ENCODE assay signal across 12 cellular contexts in genomic region chr4:151690164-151690856, GRCh38.
DNase-seq lines count a peak whose midpoint lies in the region; ATAC-seq and TF ChIP-seq lines count a peak whose summit lies in the region.
"Had no signal": no experiment of that assay in that cellular context is flagged by ENCODE, and none has a peak within 500 bp of the region (broad histone marks: within the 10 kb centered on the region; RNA-seq: fewer than 3 reads in every experiment).

No MANE protein-coding gene starts in this region.

- 38 to 61% (median 41%) methylated on average over 4 of the region's 4 CpGs for WGBS in heart left ventricle, 4 donors
- 63% methylated on average over 2 of the region's 4 CpGs; no CpG with 5 or more reads in 1 of the 2 experiments for WGBS in mesodermal cell (ENCODE audit: insufficient coverage in 2 of 2), 2 experiments

- H3K4me3 ChIP-seq in heart left ventricle (no peak overlapping the region), mesodermal cell (ENCODE audit: extremely low read depth, insufficient read depth, low read length, poor library complexity, severe bottlenecking) (no peak overlapping the region)
- H3K4me3 ChIP-seq: A549, transverse colon had no signal

- H3K4me1 ChIP-seq in heart left ventricle, result peaks cover 2 to 84% (median 57%) of the 10 kb centered on the region in 12 donors
- peaks cover 53% of the 10 kb centered on the region for H3K4me1 ChIP-seq in mesodermal cell (ENCODE audit: control insufficient read depth, insufficient read depth, low read length, poor library complexity, severe bottlenecking)
- H3K4me1 ChIP-seq: A549 had no signal

- H3K9me3 ChIP-seq in heart left ventricle (no peaks in the 10 kb centered on the region), mesodermal cell (ENCODE audit: control insufficient read depth, low read length) (no peaks in the 10 kb centered on the region)
- H3K9me3 ChIP-seq: A549, transverse colon had no signal

- no peak for TF ChIP-seq POLR2A in heart left ventricle (IDR thresholded peaks at IDR 0.05)

- H3K27me3 ChIP-seq in heart left ventricle, result no peaks in the 10 kb centered on the region
- H3K27me3 ChIP-seq: transverse colon had no signal

- ATAC-seq in heart left ventricle (no peak), GM19328 (IDR thresholded peaks at IDR 0.05; ENCODE audit: unreplicated experiment) (no peak)
- no peak for ATAC-seq in stimulated activated naive CD8-positive, alpha-beta T cell treated with anti-CD3 and anti-CD28 coated beads, Interleukin-15, Interleukin-2, amounts not matched to agents 100 U/mL and 50 U/mL, for 24 hours
- ATAC-seq: A549 had no signal

- peaks cover 0 to 5% (median 0%) of the 10 kb centered on the region in 9 donors for H3K36me3 ChIP-seq in heart left ventricle
- H3K36me3 ChIP-seq in mesodermal cell (ENCODE audit: control insufficient read depth, insufficient read depth, low read length), result no peaks in the 10 kb centered on the region
- H3K36me3 ChIP-seq: transverse colon had no signal

- DNase-seq in heart left ventricle (no peak), cardiac septum (ENCODE audit: low spot score) (no peak), dedifferentiated amniotic fluid mesenchymal stem cell (ENCODE audit: extremely low spot score) (peak; percentile 44), NCI-H187 (lab: John Stamatoyannopoulos, UW) (no peak)
- no peak for DNase-seq in stimulated activated naive CD8-positive, alpha-beta T cell treated with anti-CD3 and anti-CD28 coated beads, Interleukin-15, Interleukin-2, amounts not matched to agents 100 U/mL and 50 U/mL, for 24 hours
- no peak for DNase-seq in stimulated activated CD4-positive, alpha-beta T cell treated with anti-CD3 and anti-CD28 coated beads, Interleukin-1b, Interleukin-23, amount 100 ng/mL, for 48 hours
- DNase-seq: nucleus accumbens, transverse colon had no signal

- H3K27ac ChIP-seq in heart left ventricle (peak overlapping the region in 10 of 12 donors; percentile 38 to 84 (median 70)), mesodermal cell (ENCODE audit: low read depth, low read length, severe bottlenecking) (peak overlapping the region; percentile 68)
- H3K27ac ChIP-seq: A549, RWPE1 had no signal

- no peak for TF ChIP-seq CTCF in heart left ventricle (IDR thresholded peaks at IDR 0.05)

- intact Hi-C loops in heart left ventricle (cut with DNase I), result loop anchor here in 2 of 10 donors (5.0 to 10.0 kb wide), 2 partner anchors 72 to 694 kb away; partner anchors contain the start of gene GATB (in 1 of the 2)
- intact Hi-C loops in cardiac septum (cut with DNase I), result loop anchor here (2.0 to 5.0 kb wide), 2 partner anchors 54 to 112 kb away; no protein-coding TSS in a partner anchor
